19 cellular contexts compared by ENCODE assay signal in the genomic region with DNA sequence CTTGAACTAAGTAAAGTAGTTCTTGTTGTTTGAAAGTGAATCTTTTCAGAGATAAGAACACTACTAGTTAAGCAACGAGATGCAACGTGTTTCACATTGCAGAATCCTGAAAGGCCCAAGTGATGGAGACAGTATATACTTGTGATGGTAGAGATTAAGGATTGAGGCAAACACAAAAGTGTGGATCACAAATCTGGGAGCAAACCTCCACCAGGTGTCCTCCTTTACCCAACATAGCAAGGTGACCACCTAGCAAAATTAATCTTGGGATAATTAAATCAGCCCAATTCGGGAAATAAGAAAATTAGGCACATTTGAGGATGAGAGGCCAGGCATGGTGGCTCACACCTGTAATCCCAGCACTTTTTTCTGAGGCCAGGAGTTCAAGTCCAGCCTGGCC.
A peak's percentile ranks its signal among the peaks of the same experiment; 100 is the strongest.
DNase-seq lines count a peak whose midpoint lies in the region; ATAC-seq, FAIRE-seq and TF ChIP-seq lines count a peak whose summit lies in the region.
"Had no signal": no experiment of that assay in that cellular context is flagged by ENCODE, and none has a peak within 500 bp of the region (broad histone marks: within the 10 kb centered on the region; RNA-seq: fewer than 3 reads in every experiment).

No MANE protein-coding gene starts in this region.

- 91% methylated on average over 3 of the region's 3 CpGs; no CpG with 5 or more reads in 1 of the 2 experiments for WGBS in H1 (ENCODE audit: extremely low coverage in 1 of 2, insufficient coverage in 1 of 2, insufficient read length in 1 of 2, insufficient replicate concordance in 2 of 2, low coverage in 1 of 2, low lambda C conversion rate in 2 of 2, missing lambda C conversion rate in 1 of 2), 2 experiments

- no peaks in the 10 kb centered on the region for H3K23me2 ChIP-seq in H1 (ENCODE audit: low read depth, low read length)

- H3K79me2 ChIP-seq in H1 (ENCODE audit: control insufficient read depth in 1 of 2, insufficient read depth in 2 of 2, low read length in 2 of 2), result no peaks in the 10 kb centered on the region

- no peak overlapping the region for H4K91ac ChIP-seq in H1 (replicated peaks; ENCODE audit: insufficient read length, low read length)

- FAIRE-seq in H1 (lab: Jason Lieb, UNC), result no peak

- TF ChIP-seq EP300 in H1 (IDR thresholded peaks at IDR 0.05; ENCODE audit: borderline replicate concordance in 1 of 2, low read depth in 2 of 2, low read length in 2 of 2), result no peak

- peak; percentile 50 to 65 for TF ChIP-seq RAD21 in H1 (IDR thresholded peaks at IDR 0.05 in 1 of 2, conservative IDR thresholded peaks at IDR 0.05 in 1 of 2; ENCODE audit: low read depth in 2 of 2, low read length in 2 of 2)

- no peak overlapping the region for H4K5ac ChIP-seq in H1 (ENCODE audit: insufficient read length, low read depth, low read length)

- H4K20me1 ChIP-seq in H1 (replicated peaks in 1 of 2; ENCODE audit: control insufficient read depth in 1 of 2, insufficient read depth in 2 of 2, low read length in 2 of 2), result no peaks in the 10 kb centered on the region

- no peak overlapping the region for H2BK12ac ChIP-seq in H1 (ENCODE audit: low read depth, low read length)

- no peaks in the 10 kb centered on the region for H3K79me1 ChIP-seq in H1 (ENCODE audit: low read depth, low read length)

- H3K9me3 ChIP-seq in BE2C (no peaks in the 10 kb centered on the region), H1 (ENCODE audit: insufficient read depth in 2 of 2, low read depth in 1 of 2, low read length in 1 of 2) (no peaks in the 10 kb centered on the region)
- H3K9me3 ChIP-seq: mucosa of descending colon, tibial artery had no signal

- no peak overlapping the region for H2AK5ac ChIP-seq in H1 (ENCODE audit: low read depth, low read length)

- POLR2A ChIA-PET in H1 (lab: Charles Lee; ENCODE audit: partially characterized antibody), result no interaction called here

- no peak overlapping the region for H3K27ac ChIP-seq in 22Rv1
- H3K27ac ChIP-seq in H1 (ENCODE audit: low read depth, low read length), result no peak overlapping the region
- H3K27ac ChIP-seq: heart left ventricle, tibial artery had no signal

- no peak overlapping the region for H3K4ac ChIP-seq in H1 (replicated peaks; ENCODE audit: insufficient read length, low read depth, low read length)

- TF ChIP-seq POLR2A in H1 (IDR thresholded peaks at IDR 0.05; ENCODE audit: control extremely low read depth in 1 of 2, low read depth in 2 of 2, low read length in 2 of 2), result no peak

- no peak overlapping the region for H3K14ac ChIP-seq in H1 (ENCODE audit: insufficient read length)

- no peak overlapping the region for H3K23ac ChIP-seq in H1 (ENCODE audit: insufficient read length)

- CTCF ChIA-PET in H1 (lab: Charles Lee; ENCODE audit: partially characterized antibody), result interaction anchor here (0.6 to 1.5 kb wide), 3 partner anchors 10 to 1182 kb away, joined by 3 to 8 read pairs (median 3); no protein-coding TSS in a partner anchor

- no peaks in the 10 kb centered on the region for H3K36me3 ChIP-seq in BE2C
- H3K36me3 ChIP-seq in H1 (ENCODE audit: control insufficient read depth in 2 of 4, insufficient read depth in 4 of 4, low read length in 3 of 4), result no peaks in the 10 kb centered on the region
- H3K36me3 ChIP-seq: heart left ventricle, tibial artery had no signal

- no peaks in the 10 kb centered on the region for H3K27me3 ChIP-seq in BE2C
- no peaks in the 10 kb centered on the region for H3K27me3 ChIP-seq in H1 (replicated peaks in 1 of 4; ENCODE audit: control insufficient read depth in 3 of 4, extremely low read depth in 1 of 4, insufficient read depth in 3 of 4, low read length in 3 of 4)
- H3K27me3 ChIP-seq: heart left ventricle, tibial artery had no signal

- no peak overlapping the region for H2BK20ac ChIP-seq in H1 (ENCODE audit: low read length)

- no peak overlapping the region for H2BK15ac ChIP-seq in H1 (ENCODE audit: low read length)

- no peak for DNase-seq in BE2C
- DNase-seq in NCI-H146 (lab: John Stamatoyannopoulos, UW), result peak; percentile 27
- no peak for DNase-seq in H1 (ENCODE audit: low read depth in 1 of 2, low spot score in 2 of 2)
- no peak for DNase-seq in NK-92 treated with Interleukin-12 subunit alpha and Interleukin-12 subunit beta, amount 100 ng/mL, for 24 hours (lab: John Stamatoyannopoulos, UW)
- DNase-seq in HK-2 (ENCODE audit: unreplicated experiment), result no peak
- no peak for DNase-seq in H4 (ENCODE audit: low spot score)
- DNase-seq: activated gamma-delta T cell; C1 segment of cervical spinal cord; cortex of kidney; heart left ventricle; IMR-90; NCI-H526 treated with DMSO at 0.1 percent for 48 hours; occipital lobe; stimulated activated CD4-positive, alpha-beta T cell treated with anti-CD3 and anti-CD28 coated beads, Interleukin-4, amount 100 ng/mL, for 24 hours; tibial artery had no signal

- H3K4me1 ChIP-seq in BE2C, result no peaks in the 10 kb centered on the region
- H3K4me1 ChIP-seq in H1 (replicated peaks in 1 of 4; ENCODE audit: control insufficient read depth in 3 of 4, insufficient read depth in 4 of 4, low read length in 3 of 4), result no peaks in the 10 kb centered on the region
- H3K4me1 ChIP-seq: heart left ventricle, tibial artery had no signal

- H3K4me2 ChIP-seq in H1 (ENCODE audit: insufficient read depth in 1 of 2, low read depth in 2 of 2, low read length in 2 of 2), result no peak overlapping the region

- no peak overlapping the region for H3K56ac ChIP-seq in H1 (replicated peaks; ENCODE audit: insufficient read length, low read depth, low read length)

- no peak overlapping the region for H2AFZ ChIP-seq in H1 (ENCODE audit: low read length)

- no peak overlapping the region for H3K18ac ChIP-seq in H1 (ENCODE audit: extremely low read depth, low read length)

- H2BK5ac ChIP-seq in H1 (ENCODE audit: low read depth, low read length), result no peak overlapping the region

- no peak overlapping the region for H4K8ac ChIP-seq in H1 (ENCODE audit: extremely low read depth, insufficient read depth, low read length)

- no peak overlapping the region for H3K4me3 ChIP-seq in BE2C (ENCODE audit: low read depth, low read length)
- H3K4me3 ChIP-seq in H1 (ENCODE audit: extremely low read depth in 1 of 4, insufficient read depth in 2 of 4, low read depth in 3 of 4, low read length in 4 of 4), result no peak overlapping the region
- H3K4me3 ChIP-seq: heart left ventricle, mucosa of descending colon, tibial artery had no signal

- ATAC-seq in HG03571 (IDR thresholded peaks at IDR 0.05; ENCODE audit: unreplicated experiment), result no peak
- ATAC-seq: esophagus mucosa, heart left ventricle, mucosa of descending colon had no signal

- H3K9ac ChIP-seq in H1 (replicated peaks in 1 of 4; ENCODE audit: extremely low read depth in 1 of 4, low read depth in 3 of 4, low read length in 3 of 4), result no peak overlapping the region

- 0 out of 2 replicates have a peak, but pooled peaks have one; percentile 14 for TF ChIP-seq CTCF in 22Rv1 (IDR thresholded peaks at IDR 0.05)
- peak; percentile 49 for TF ChIP-seq CTCF in BE2C (IDR thresholded peaks at IDR 0.05; ENCODE audit: low read depth, low read length)
- TF ChIP-seq CTCF in H1 (IDR thresholded peaks at IDR 0.05; ENCODE audit: control extremely low read depth in 1 of 3, insufficient read depth in 1 of 3, low read depth in 1 of 3, low read length in 3 of 3), result peak in 2 of 3 experiments; percentile 29 to 32; a peak in 2 of 4 replicates

- H2BK120ac ChIP-seq in H1 (replicated peaks; ENCODE audit: low read depth, low read length), result no peak overlapping the region

TF ChIP-seq in H1, 55 proteins besides CTCF, POLR2A, EP300 and RAD21:
- TF ChIP-seq CREB1 (IDR thresholded peaks at IDR 0.05) (no peak), CBX8 (IDR thresholded peaks at IDR 0.05; ENCODE audit: borderline replicate concordance, low read depth, low read length) (no peak), ZNF274 (IDR thresholded peaks at IDR 0.05; ENCODE audit: borderline replicate concordance, extremely low read depth, low read length) (no peak), NANOG (IDR thresholded peaks at IDR 0.05; ENCODE audit: insufficient read depth, low read depth, low read length, poor library complexity, severe bottlenecking) (no peak), RXRA (IDR thresholded peaks at IDR 0.05; ENCODE audit: insufficient read depth, low read depth, low read length) (no peak), RFX5 (IDR thresholded peaks at IDR 0.05; ENCODE audit: borderline replicate concordance, low read depth, low read length) (no peak), FOSL1 (IDR thresholded peaks at IDR 0.05; ENCODE audit: insufficient read depth, low read depth, low read length) (no peak), RBBP5 (IDR thresholded peaks at IDR 0.05; ENCODE audit: borderline replicate concordance, low read depth, low read length) (no peak), BRCA1 (IDR thresholded peaks at IDR 0.05; ENCODE audit: low read depth, low read length) (no peak), BCL11A (IDR thresholded peaks at IDR 0.05; ENCODE audit: low read depth in 2 of 2, low read length in 2 of 2) (no peak), TAF1 (IDR thresholded peaks at IDR 0.05; ENCODE audit: low read depth, low read length) (no peak), BACH1 (IDR thresholded peaks at IDR 0.05; ENCODE audit: low read length) (no peak), YY1 (IDR thresholded peaks at IDR 0.05; ENCODE audit: low read depth, low read length) (no peak), JUN (IDR thresholded peaks at IDR 0.05; ENCODE audit: low read depth, low read length) (no peak), SRF (IDR thresholded peaks at IDR 0.05; ENCODE audit: low read depth, low read length) (no peak), KDM5A (IDR thresholded peaks at IDR 0.05; ENCODE audit: low read length) (no peak), GTF2F1 (IDR thresholded peaks at IDR 0.05; ENCODE audit: borderline replicate concordance, low read depth, low read length) (no peak), MAFK (IDR thresholded peaks at IDR 0.05; ENCODE audit: low read depth, low read length) (no peak)
- TF ChIP-seq, protein P1, sequence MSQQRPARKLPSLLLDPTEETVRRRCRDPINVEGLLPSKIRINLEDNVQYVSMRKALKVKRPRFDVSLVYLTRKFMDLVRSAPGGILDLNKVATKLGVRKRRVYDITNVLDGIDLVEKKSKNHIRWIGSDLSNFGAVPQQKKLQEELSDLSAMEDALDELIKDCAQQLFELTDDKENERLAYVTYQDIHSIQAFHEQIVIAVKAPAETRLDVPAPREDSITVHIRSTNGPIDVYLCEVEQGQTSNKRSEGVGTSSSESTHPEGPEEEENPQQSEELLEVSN (IDR thresholded peaks at IDR 0.05), result no peak
TF ChIP-seq in H1: peak in this region for 0.
